ENCODE assay signal across 1 cellular context in genomic region chr4:148438047-148438446, GRCh38.
TF ChIP-seq lines count a peak whose summit lies in the region.

No MANE protein-coding gene starts in this region.

TF ChIP-seq in HepG2, 621 proteins besides CTCF, POLR2A, EP300 and RAD21 (continued from another document):
- no peak for TF ChIP-seq ZNF280D (CRISPR knock-in tag; IDR thresholded peaks at IDR 0.05)
